8 cellular contexts compared by ENCODE assay signal in the genomic region with DNA sequence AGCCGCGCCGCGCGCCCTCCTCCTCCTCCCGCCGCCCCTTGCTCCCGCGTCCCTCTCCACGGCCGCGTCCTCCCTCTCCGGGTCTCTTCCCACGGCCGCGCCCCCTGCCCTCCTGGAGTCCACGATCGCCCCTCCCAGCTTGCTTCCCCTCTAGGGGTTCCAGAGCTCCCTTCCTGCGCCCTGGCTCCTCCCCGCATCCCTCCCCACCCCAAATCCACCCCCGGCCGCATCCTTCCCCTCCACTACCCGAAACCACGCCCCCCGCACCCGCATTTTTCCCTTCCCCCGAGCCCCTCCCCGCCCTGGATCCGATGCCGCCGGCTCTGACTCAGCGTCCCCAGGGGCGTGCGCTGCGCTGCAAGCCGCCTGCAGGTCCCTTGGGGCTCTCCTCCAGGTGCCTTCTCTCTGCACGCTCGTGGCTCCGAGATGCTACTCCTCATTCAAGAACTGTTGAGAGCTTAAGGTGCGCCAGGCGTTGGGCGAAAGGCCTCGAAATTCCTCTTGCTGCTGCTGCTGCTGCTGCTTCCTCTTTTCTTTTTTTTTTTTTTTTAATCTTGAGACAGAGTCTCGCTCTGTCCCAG. TPM values are rescaled to one million over a fixed set of nuclear protein-coding genes. Genes with fewer than 3 reads are reported as not detected.
DNase-seq lines count a peak whose midpoint lies in the region; ATAC-seq, FAIRE-seq and TF ChIP-seq lines count a peak whose summit lies in the region.

No MANE protein-coding gene starts in this region.

- H3K4me1 Mint-ChIP-seq in stimulated activated naive CD8-positive, alpha-beta T cell treated with anti-CD3 and anti-CD28 coated beads, Interleukin-15, amount 100 ng/mL, for 72 hours = peaks cover 16% of the 10 kb centered on the region

- H4K20me1 ChIP-seq in neural cell (ENCODE audit: insufficient read depth) = no peaks in the 10 kb centered on the region

- no peaks in the 10 kb centered on the region for H3K79me2 ChIP-seq in neural cell (replicated peaks; ENCODE audit: insufficient read depth, low read length)

- H3K27me3 ChIP-seq in neural cell (ENCODE audit: insufficient read depth, low read depth, low read length) = peaks cover 9% of the 10 kb centered on the region

- DNase-seq in GM12891 (ENCODE audit: insufficient read length, low spot score) = peak; percentile 64
- DNase-seq in NCI-H226 = peak; percentile 46
- peak; percentile 48 for DNase-seq in activated T-cell treated with anti-CD3 and anti-CD28 coated beads for 1 hour (ENCODE audit: low read depth)
- DNase-seq in epithelial cell of esophagus (ENCODE audit: low read depth) = peak; percentile 49
- DNase-seq in stimulated activated naive CD8-positive, alpha-beta T cell treated with anti-CD3 and anti-CD28 coated beads, Interleukin-15, amount 100 ng/mL, for 72 hours = peak; percentile 38 to 58

- H3K4me3 ChIP-seq in epithelial cell of esophagus (ENCODE audit: low read length) = no peak overlapping the region
- H3K4me3 ChIP-seq in neural cell (ENCODE audit: low read length) = peak overlapping the region; percentile 99

- peak; percentile 10 for TF ChIP-seq EP300 in neural cell (conservative IDR thresholded peaks at IDR 0.05; ENCODE audit: poor library complexity, severe bottlenecking)

- peak overlapping the region; percentile 97 for H3K9ac ChIP-seq in neural cell (ENCODE audit: low read length)

- ATAC-seq in HG02759 (IDR thresholded peaks at IDR 0.05; ENCODE audit: unreplicated experiment) (peak; percentile 90), GM18520 (IDR thresholded peaks at IDR 0.05; ENCODE audit: unreplicated experiment) (no peak)
- ATAC-seq in stimulated activated naive CD8-positive, alpha-beta T cell treated with anti-CD3 and anti-CD28 coated beads, Interleukin-15, amount 100 ng/mL, for 72 hours = peak; percentile 85

- TF ChIP-seq CTCF in epithelial cell of esophagus (IDR thresholded peaks at IDR 0.05; ENCODE audit: insufficient read depth, low read depth, low read length, missing control alignments) (no peak), neural cell (IDR thresholded peaks at IDR 0.05; ENCODE audit: poor library complexity, severe bottlenecking) (no peak)

- H3F3A ChIP-seq in neural cell (ENCODE audit: insufficient read depth, low read length, poor library complexity, severe bottlenecking) = no peaks in the 10 kb centered on the region

- FAIRE-seq in GM12891 (lab: Jason Lieb, UNC) = peak; percentile 16

- no peaks in the 10 kb centered on the region for H3K9me2 ChIP-seq in neural cell (ENCODE audit: insufficient read depth, low read length)

- peak overlapping the region; percentile 78 to 81 for H3K4me3 Mint-ChIP-seq in stimulated activated naive CD8-positive, alpha-beta T cell treated with anti-CD3 and anti-CD28 coated beads, Interleukin-15, amount 100 ng/mL, for 72 hours

- no peak for TF ChIP-seq RAD21 in neural cell (conservative IDR thresholded peaks at IDR 0.05)

- no peaks in the 10 kb centered on the region for H3K9me3 ChIP-seq in neural cell (ENCODE audit: low read length)

- H3K27me3 Mint-ChIP-seq in stimulated activated naive CD8-positive, alpha-beta T cell treated with anti-CD3 and anti-CD28 coated beads, Interleukin-15, amount 100 ng/mL, for 72 hours = peaks cover 58% of the 10 kb centered on the region

- H3K27ac Mint-ChIP-seq in stimulated activated naive CD8-positive, alpha-beta T cell treated with anti-CD3 and anti-CD28 coated beads, Interleukin-15, amount 100 ng/mL, for 72 hours = no peak overlapping the region

- no peaks in the 10 kb centered on the region for H3K36me3 ChIP-seq in neural cell (ENCODE audit: insufficient read depth, low read length)

- H3K27ac ChIP-seq in neural cell (ENCODE audit: low read length) = peak overlapping the region; percentile 86

- H2AFZ ChIP-seq in neural cell (ENCODE audit: low read depth, low read length) = peak overlapping the region; percentile 90

- H3K4me2 ChIP-seq in neural cell (ENCODE audit: low read length) = no peak overlapping the region

- no peak for TF ChIP-seq POLR2A in GM12891 (IDR thresholded peaks at IDR 0.05; ENCODE audit: low read depth, low read length)

- no peaks in the 10 kb centered on the region for H3K9me3 Mint-ChIP-seq in stimulated activated naive CD8-positive, alpha-beta T cell treated with anti-CD3 and anti-CD28 coated beads, Interleukin-15, amount 100 ng/mL, for 72 hours

TF ChIP-seq in GM12891, 5 proteins besides CTCF, POLR2A, EP300 and RAD21:
- TF ChIP-seq POLR2AphosphoS5 (IDR thresholded peaks at IDR 0.05; ENCODE audit: low read depth, low read length) = no peak
- TF ChIP-seq TAF1 (IDR thresholded peaks at IDR 0.05; ENCODE audit: low read depth, low read length) = no peak
- no peak for TF ChIP-seq PAX5 (IDR thresholded peaks at IDR 0.05; ENCODE audit: insufficient read depth, low read length, severe bottlenecking)
- no peak for TF ChIP-seq POU2F2 (IDR thresholded peaks at IDR 0.05; ENCODE audit: low read depth, low read length)
- 0 out of 2 replicates have a peak, but pooled peaks have one; percentile 15 for TF ChIP-seq SPI1 (IDR thresholded peaks at IDR 0.05; ENCODE audit: low read depth, low read length)
TF ChIP-seq in GM12891: peak in this region for 1.

TF ChIP-seq in neural cell, 6 proteins besides CTCF, POLR2A, EP300 and RAD21:
- TF ChIP-seq POLR2AphosphoS5 (IDR thresholded peaks at IDR 0.05) (peak; percentile 61), EZH2 (IDR thresholded peaks at IDR 0.05; ENCODE audit: borderline replicate concordance, insufficient read depth, low read length, poor library complexity, severe bottlenecking) (no peak)

RNA-seq across cellular contexts. Expression of a gene that starts 0.3 kb away (rescaled TPM):
- not detected for polyA plus RNA-seq in GM12891 (2012; ENCODE audit: low read depth, missing spikeins)
- polyA plus RNA-seq in neural cell = 9.0 and 12.3 TPM in 2 replicates
- 6.8 and 11.2 TPM in 2 replicates for polyA minus RNA-seq in neural cell

RNA-seq across cellular contexts. Expression of a gene that starts 8.2 kb away (rescaled TPM):
- polyA plus RNA-seq in GM12891 (2012; ENCODE audit: low read depth, missing spikeins) = 11.9 TPM
- polyA plus RNA-seq in neural cell = 12.9 and 16.6 TPM in 2 replicates
- 37.7 and 51.1 TPM in 2 replicates for polyA minus RNA-seq in neural cell
